Comparison of ENCODE assay signal across 8 cellular contexts in genomic region chr5:111550282-111551020, GRCh38. TPM values are rescaled to one million over a fixed set of nuclear protein-coding genes. Genes with fewer than 3 reads are reported as not detected.
DNase-seq lines count a peak whose midpoint lies in the region; ATAC-seq, FAIRE-seq and TF ChIP-seq lines count a peak whose summit lies in the region.

No MANE protein-coding gene starts in this region.

- H3K4me3 Mint-ChIP-seq in glutamatergic neuron (ENCODE audit: unreplicated experiment), result no peak overlapping the region

- ATAC-seq in upper lobe of left lung (ENCODE audit: low FRiP score in 2 of 2), result peak; percentile 87 to 95

- H3K36me3 Mint-ChIP-seq in glutamatergic neuron (ENCODE audit: unreplicated experiment), result no peaks in the 10 kb centered on the region

- peak; percentile 92 for DNase-seq in GM03348 (ENCODE audit: low spot score)
- DNase-seq in H54 (ENCODE audit: insufficient read length, low spot score), result peak; percentile 47
- DNase-seq in M059J (ENCODE audit: low read depth), result peak; percentile 98
- DNase-seq in SJSA1 (ENCODE audit: low read depth in 1 of 2, low spot score in 2 of 2), result peak; percentile 84 to 85
- peak; percentile 59 for DNase-seq in activated naive CD4-positive, alpha-beta T cell treated with Interleukin-2 at 50 U/mL for 16 hours
- peak; percentile 66 for DNase-seq in glutamatergic neuron
- peak; percentile 92 for DNase-seq in pons (ENCODE audit: low spot score)
- peak in 1 of 2 donors; percentile 78 for DNase-seq in upper lobe of left lung

- FAIRE-seq in H54 (lab: Jason Lieb, UNC), result peak; percentile 82

- H3K4me3 ChIP-seq in SJSA1, result no peak overlapping the region
- H3K4me3 ChIP-seq in upper lobe of left lung, result no peak overlapping the region

- no peaks in the 10 kb centered on the region for H3K9me3 ChIP-seq in SJSA1 (replicated peaks)
- no peaks in the 10 kb centered on the region for H3K9me3 ChIP-seq in upper lobe of left lung

- H3K4me1 Mint-ChIP-seq in glutamatergic neuron (ENCODE audit: low read depth, unreplicated experiment), result peaks cover 13% of the 10 kb centered on the region

- WGBS in upper lobe of left lung, 2 donors, result 25 to 26% methylated on average over 8 of the region's 8 CpGs

- no peak overlapping the region for H3K27ac ChIP-seq in SJSA1
- H3K27ac ChIP-seq in upper lobe of left lung, result peak overlapping the region; percentile 29 to 75 (median 42)

- H3K27me3 ChIP-seq in SJSA1 (replicated peaks) (no peaks in the 10 kb centered on the region; the same call in 1 of the 2 replicates), upper lobe of left lung (no peaks in the 10 kb centered on the region)

- no peak overlapping the region for H3K27ac Mint-ChIP-seq in glutamatergic neuron (ENCODE audit: unreplicated experiment)

- TF ChIP-seq EP300 in upper lobe of left lung (IDR thresholded peaks at IDR 0.05), result no peak

- TF ChIP-seq POLR2A in H54 (IDR thresholded peaks at IDR 0.05; ENCODE audit: low read depth, low read length), result no peak
- no peak for TF ChIP-seq POLR2A in upper lobe of left lung (IDR thresholded peaks at IDR 0.05)

- no peaks in the 10 kb centered on the region for H3K36me3 ChIP-seq in SJSA1
- H3K36me3 ChIP-seq in upper lobe of left lung, result no peaks in the 10 kb centered on the region

- no peaks in the 10 kb centered on the region for H3K9me3 Mint-ChIP-seq in glutamatergic neuron (ENCODE audit: unreplicated experiment)

- H3K27me3 Mint-ChIP-seq in glutamatergic neuron (ENCODE audit: unreplicated experiment), result peaks cover 2% of the 10 kb centered on the region

- H3K4me1 ChIP-seq in SJSA1 (replicated peaks) (no peaks in the 10 kb centered on the region; the same call in 1 of the 2 replicates), upper lobe of left lung (peaks cover 9 to 26% (median 20%) of the 10 kb centered on the region in 4 donors)

- TF ChIP-seq CTCF in glutamatergic neuron (IDR thresholded peaks at IDR 0.05; ENCODE audit: partially characterized antibody, unreplicated experiment) (peak; percentile 74), upper lobe of left lung (IDR thresholded peaks at IDR 0.05) (peak; percentile 59 to 73 (median 64))

RNA-seq across cellular contexts. Expression of gene STARD4, which starts 38.1 kb away (rescaled TPM):
- 38.5 and 56.4 TPM in 2 replicates for total RNA-seq in M059J (2014; rRNA removed; shearing (Covaris generic))
- 38.9 and 53.9 TPM in 2 replicates for total RNA-seq in SJSA1 (2014; rRNA removed; shearing (Covaris generic))
- total RNA-seq in glutamatergic neuron (ENCODE audit: unreplicated experiment), result 71.2 TPM
- total RNA-seq in upper lobe of left lung, result 10 to 100 TPM; 23.0 to 71.5 (median 41.8) TPM
